ENCODE assay signal across 8 cellular contexts in genomic region chr15:59997070-59997701, GRCh38. TPM values are rescaled to one million over a fixed set of nuclear protein-coding genes. Genes with fewer than 3 reads are reported as not detected.
DNase-seq lines count a peak whose midpoint lies in the region; FAIRE-seq and TF ChIP-seq lines count a peak whose summit lies in the region.

No MANE protein-coding gene starts in this region.

- peaks cover 13% of the 10 kb centered on the region for H3K36me3 Mint-ChIP-seq in activated T-helper 1 cell treated with anti-CD3 and anti-CD28 coated beads, Interleukin-12 subunit alpha, Interleukin-12 subunit beta, Interleukin-2, Interleukin-4 antibody, amounts not matched to agents 30 ng/mL and 10 ng/mL and 1 ng/mL, durations not matched to agents 14 hours and 24 hours and 36 hours (ENCODE audit: low read depth)

- no peaks in the 10 kb centered on the region; the same call in 1 of the 2 replicates for H3K4me1 ChIP-seq in HAP-1

- H3K27ac Mint-ChIP-seq in activated T-helper 1 cell treated with anti-CD3 and anti-CD28 coated beads, Interleukin-12 subunit alpha, Interleukin-12 subunit beta, Interleukin-2, Interleukin-4 antibody, amounts not matched to agents 30 ng/mL and 10 ng/mL and 1 ng/mL, durations not matched to agents 14 hours and 24 hours and 36 hours, result peak overlapping the region; percentile 27

- H3K27me3 ChIP-seq in HAP-1 (ENCODE audit: low read depth), result peaks cover 76% of the 10 kb centered on the region

- peak overlapping the region; percentile 8 for H3K4me3 ChIP-seq in HAP-1

- TF ChIP-seq POLR2A in GM12891 (IDR thresholded peaks at IDR 0.05; ENCODE audit: low read depth, low read length), result no peak

- no peaks in the 10 kb centered on the region for H3K9me3 Mint-ChIP-seq in activated T-helper 1 cell treated with anti-CD3 and anti-CD28 coated beads, Interleukin-12 subunit alpha, Interleukin-12 subunit beta, Interleukin-2, Interleukin-4 antibody, amounts not matched to agents 30 ng/mL and 10 ng/mL and 1 ng/mL, durations not matched to agents 14 hours and 24 hours and 36 hours

- H3K27me3 Mint-ChIP-seq in activated T-helper 1 cell treated with anti-CD3 and anti-CD28 coated beads, Interleukin-12 subunit alpha, Interleukin-12 subunit beta, Interleukin-2, Interleukin-4 antibody, amounts not matched to agents 30 ng/mL and 10 ng/mL and 1 ng/mL, durations not matched to agents 14 hours and 24 hours and 36 hours (ENCODE audit: insufficient read depth), result peaks cover 86% of the 10 kb centered on the region

- peak overlapping the region; percentile 79 for H3K4me3 Mint-ChIP-seq in activated T-helper 1 cell treated with anti-CD3 and anti-CD28 coated beads, Interleukin-12 subunit alpha, Interleukin-12 subunit beta, Interleukin-2, Interleukin-4 antibody, amounts not matched to agents 30 ng/mL and 10 ng/mL and 1 ng/mL, durations not matched to agents 14 hours and 24 hours and 36 hours

- peak; percentile 68 for FAIRE-seq in GM12891 (lab: Jason Lieb, UNC)

- no peak for DNase-seq in GM12891 (ENCODE audit: insufficient read length, low spot score)
- peak; percentile 33 to 72 for DNase-seq in HAP-1 (ENCODE audit: low spot score in 2 of 2)
- peak; percentile 64 for DNase-seq in NCI-H2107 (lab: John Stamatoyannopoulos, UW)
- DNase-seq in activated T-helper 1 cell treated with anti-CD3 and anti-CD28 coated beads, Interleukin-12 subunit alpha, Interleukin-12 subunit beta, Interleukin-2, Interleukin-4 antibody, amounts not matched to agents 30 ng/mL and 10 ng/mL and 1 ng/mL, durations not matched to agents 14 hours and 24 hours and 36 hours (ENCODE audit: low spot score), result peak; percentile 63
- DNase-seq in midbrain (lab: John Stamatoyannopoulos, UW), result peak; percentile 42
- DNase-seq in EL, result no peak
- no peak for DNase-seq in cerebellar cortex (ENCODE audit: low spot score)
- DNase-seq in HuH-7 (ENCODE audit: low spot score), result no peak

- intact Hi-C loops in activated T-helper 1 cell treated with anti-CD3 and anti-CD28 coated beads, Interleukin-12 subunit alpha, Interleukin-12 subunit beta, Interleukin-2, Interleukin-4 antibody, amounts not matched to agents 30 ng/mL and 10 ng/mL and 1 ng/mL, durations not matched to agents 14 hours and 24 hours and 36 hours (cut with micrococcal nuclease), result loop anchor here (1.0 to 10.0 kb wide), 9 partner anchors 9 to 1935 kb away; partner anchors contain the start of gene BNIP2

- no peaks in the 10 kb centered on the region for H3K36me3 ChIP-seq in HAP-1 (replicated peaks)

- no peaks in the 10 kb centered on the region for H3K9me3 ChIP-seq in HAP-1

- H3K4me1 Mint-ChIP-seq in activated T-helper 1 cell treated with anti-CD3 and anti-CD28 coated beads, Interleukin-12 subunit alpha, Interleukin-12 subunit beta, Interleukin-2, Interleukin-4 antibody, amounts not matched to agents 30 ng/mL and 10 ng/mL and 1 ng/mL, durations not matched to agents 14 hours and 24 hours and 36 hours (ENCODE audit: low read depth), result peaks cover 73% of the 10 kb centered on the region

- in situ Hi-C loops in HAP-1 (cut with MboI; ENCODE audit: low sequenced_read_pairs), result no loop called here

TF ChIP-seq in GM12891, 5 proteins besides CTCF, POLR2A, EP300 and RAD21:
- no peak for TF ChIP-seq POU2F2 (IDR thresholded peaks at IDR 0.05; ENCODE audit: low read depth, low read length)
- no peak for TF ChIP-seq SPI1 (IDR thresholded peaks at IDR 0.05; ENCODE audit: low read depth, low read length)
- no peak for TF ChIP-seq PAX5 (IDR thresholded peaks at IDR 0.05; ENCODE audit: insufficient read depth, low read length, severe bottlenecking)
- no peak for TF ChIP-seq TAF1 (IDR thresholded peaks at IDR 0.05; ENCODE audit: low read depth, low read length)
- TF ChIP-seq POLR2AphosphoS5 (IDR thresholded peaks at IDR 0.05; ENCODE audit: low read depth, low read length), result no peak

RNA-seq across cellular contexts. Expression of gene FOXB1, which starts 6.9 kb away (rescaled TPM):
- 0.04 TPM for polyA plus RNA-seq in GM12891 (2012; ENCODE audit: low read depth, missing spikeins)
- 1.2 and 1.3 TPM in 2 replicates for total RNA-seq in activated T-helper 1 cell treated with anti-CD3 and anti-CD28 coated beads, Interleukin-12 subunit alpha, Interleukin-12 subunit beta, Interleukin-2, Interleukin-4 antibody, amounts not matched to agents 30 ng/mL and 10 ng/mL and 1 ng/mL, durations not matched to agents 14 hours and 24 hours and 36 hours

Comparison
In these comparisons a context has a peak if more than half of its experiments do, and no peak if none do; other contexts are left out.
1. DNase-seq: peak in HAP-1 (2 of 2), NCI-H2107 (single experiment), activated T-helper 1 cell treated with anti-CD3 and anti-CD28 coated beads, Interleukin-12 subunit alpha, Interleukin-12 subunit beta, Interleukin-2, Interleukin-4 antibody, amounts not matched to agents 30 ng/mL and 10 ng/mL and 1 ng/mL, durations not matched to agents 14 hours and 24 hours and 36 hours (single experiment) and midbrain (single experiment); none in GM12891 (single experiment), EL (single experiment), cerebellar cortex (single experiment) and HuH-7 (single experiment).